In genomic region chr5:170225326-170226137, GRCh38 we compare ENCODE assay signal across 9 cellular contexts. TPM values are rescaled to one million over a fixed set of nuclear protein-coding genes. Genes with fewer than 3 reads are reported as not detected.
DNase-seq lines count a peak whose midpoint lies in the region; ATAC-seq and TF ChIP-seq lines count a peak whose summit lies in the region.
"Had no signal": no experiment of that assay in that cellular context is flagged by ENCODE, and none has a peak within 500 bp of the region (broad histone marks: within the 10 kb centered on the region; RNA-seq: fewer than 3 reads in every experiment).

No MANE protein-coding gene starts in this region.

- H3K79me2 ChIP-seq in H9 (ENCODE audit: insufficient read depth, low read length), result no peaks in the 10 kb centered on the region

- H3K4me1 ChIP-seq in H9 (ENCODE audit: insufficient read depth, low read length) (no peaks in the 10 kb centered on the region; the same call in 1 of the 2 replicates), right lobe of liver (no peaks in the 10 kb centered on the region)

- CTCF ChIA-PET in CD4-positive, alpha-beta T cell (lab: Charles Lee), result interaction anchor here (0.6 to 4.3 kb wide), 28 partner anchors 9 to 198 kb away, joined by 3 to 54 read pairs (median 5); partner anchors contain the start of gene LCP2

- H3K23ac ChIP-seq in H9 (ENCODE audit: insufficient read length, low read depth, low read length), result no peak overlapping the region

- H2BK15ac ChIP-seq in H9 (ENCODE audit: low read depth, low read length), result no peak overlapping the region

- no peak overlapping the region for H3K9ac ChIP-seq in H9 (ENCODE audit: extremely low read depth, insufficient read length, low read length)

- no peak overlapping the region for H2BK12ac ChIP-seq in H9 (ENCODE audit: insufficient read length, low read depth, low read length)

- H2BK20ac ChIP-seq in H9 (ENCODE audit: low read depth, low read length, poor library complexity, severe bottlenecking), result no peak overlapping the region

- TF ChIP-seq POLR2A in right lobe of liver (IDR thresholded peaks at IDR 0.05), result no peak

- POLR2A ChIA-PET in CD4-positive, alpha-beta T cell (lab: Charles Lee), result interaction anchor here (0.5 to 3.0 kb wide), 9 partner anchors 9 to 195 kb away, joined by 3 to 10 read pairs (median 4); no protein-coding TSS in a partner anchor

- H3K4me2 ChIP-seq in H9 (ENCODE audit: insufficient read depth, insufficient read length, low read length), result no peak overlapping the region

- H2AK5ac ChIP-seq in H9 (ENCODE audit: insufficient read length, low read length), result no peak overlapping the region

- no peaks in the 10 kb centered on the region for H3K27me3 ChIP-seq in CD4-positive, alpha-beta T cell (ENCODE audit: control insufficient read depth, insufficient read depth, low read length)
- H3K27me3 ChIP-seq in H9 (ENCODE audit: insufficient read depth, low read length) (0 out of 2 replicates have a peak, but pooled peaks cover 2% of the 10 kb centered on the region), right lobe of liver (no peaks in the 10 kb centered on the region)

- peak; percentile 63 to 79 (median 74) for DNase-seq in CD4-positive, alpha-beta T cell
- DNase-seq in H9 (peak; percentile 78), NCI-H345 (lab: John Stamatoyannopoulos, UW) (peak; percentile 73), choroid plexus epithelial cell (ENCODE audit: low read depth) (peak; percentile 83), right lobe of liver (peak; percentile 55 to 70 (median 58))
- peak; percentile 76 to 84 for DNase-seq in activated CD4-positive, alpha-beta T cell treated with anti-CD3 and anti-CD28 coated beads for 4 hours
- DNase-seq in stimulated activated CD4-positive, alpha-beta T cell treated with anti-CD3 and anti-CD28 coated beads, TNF-alpha, amount 100 ng/mL, for 24 hours (ENCODE audit: low read depth in 3 of 3), result peak; percentile 50 to 71 (median 66)

- H3K9me3 Mint-ChIP-seq in CD4-positive, alpha-beta T cell, result no peaks in the 10 kb centered on the region
- no peaks in the 10 kb centered on the region; a peak in 2 of 5 replicates for H3K9me3 Mint-ChIP-seq in H9
- H3K9me3 Mint-ChIP-seq: IgD-negative memory B cell had no signal

- no peaks in the 10 kb centered on the region for H3K27me3 Mint-ChIP-seq in CD4-positive, alpha-beta T cell
- H3K27me3 Mint-ChIP-seq in H9 (ENCODE audit: low read depth), result no peaks in the 10 kb centered on the region; the same call in 1 of the 2 replicates

- no peak overlapping the region for H3K14ac ChIP-seq in H9 (ENCODE audit: insufficient read depth, low read length)

- no peaks in the 10 kb centered on the region for H3K23me2 ChIP-seq in H9 (ENCODE audit: insufficient read length, low read depth, low read length, poor library complexity, severe bottlenecking)

- H3K9me3 ChIP-seq in CD4-positive, alpha-beta T cell (ENCODE audit: control insufficient read depth, low read length), result no peaks in the 10 kb centered on the region
- no peaks in the 10 kb centered on the region for H3K9me3 ChIP-seq in H9 (ENCODE audit: control insufficient read depth, low read depth, low read length)
- no peaks in the 10 kb centered on the region for H3K9me3 ChIP-seq in right lobe of liver

- no peak overlapping the region for H4K91ac ChIP-seq in H9 (ENCODE audit: insufficient read length, low read depth, low read length)

- H3K36me3 ChIP-seq in right lobe of liver, result no peaks in the 10 kb centered on the region

- no peak overlapping the region for H4K5ac ChIP-seq in H9 (ENCODE audit: insufficient read length, low read depth, low read length)

- H3K4ac ChIP-seq in H9 (ENCODE audit: low read depth, low read length), result no peak overlapping the region

- H3T11ph ChIP-seq in H9 (ENCODE audit: low read length), result no peak overlapping the region

- no peak overlapping the region for H3K27ac Mint-ChIP-seq in CD4-positive, alpha-beta T cell
- no peak overlapping the region for H3K27ac Mint-ChIP-seq in H9
- H3K27ac Mint-ChIP-seq: IgD-negative memory B cell had no signal

- no peak overlapping the region for H3K4me3 ChIP-seq in choroid plexus epithelial cell (ENCODE audit: low read depth, low read length)
- no peak overlapping the region for H3K4me3 ChIP-seq in right lobe of liver

- no peaks in the 10 kb centered on the region for H4K20me1 ChIP-seq in H9 (ENCODE audit: control insufficient read depth, insufficient read depth, insufficient read length)

- no peak overlapping the region for H4K8ac ChIP-seq in H9 (replicated peaks; ENCODE audit: insufficient read length, low read depth, low read length)

- H3K27ac ChIP-seq in CD4-positive, alpha-beta T cell (ENCODE audit: low read depth, low read length), result no peak overlapping the region
- H3K27ac ChIP-seq in H9 (ENCODE audit: insufficient read length, low read depth, low read length), result no peak overlapping the region
- H3K27ac ChIP-seq in right lobe of liver, result no peak overlapping the region

- peak overlapping the region; percentile 35 for H2AFZ ChIP-seq in H9 (ENCODE audit: low read length)

- peak; percentile 93 for TF ChIP-seq CTCF in CD4-positive, alpha-beta T cell (IDR thresholded peaks at IDR 0.05)
- peak; percentile 93 for TF ChIP-seq CTCF in H9 (conservative IDR thresholded peaks at IDR 0.05)
- peak; percentile 89 for TF ChIP-seq CTCF in choroid plexus epithelial cell (conservative IDR thresholded peaks at IDR 0.05; ENCODE audit: low read depth, low read length)
- peak; percentile 60 to 77 (median 70) for TF ChIP-seq CTCF in right lobe of liver (IDR thresholded peaks at IDR 0.05)

- H3K36me3 Mint-ChIP-seq in CD4-positive, alpha-beta T cell (ENCODE audit: low read depth), result no peaks in the 10 kb centered on the region
- H3K36me3 Mint-ChIP-seq in H9 (ENCODE audit: insufficient read depth in 1 of 3, low read depth in 3 of 3), result no peaks in the 10 kb centered on the region

- no peak overlapping the region for H2BK5ac ChIP-seq in H9 (ENCODE audit: insufficient read length, low read length)

- WGBS in H9 (ENCODE audit: extremely low coverage, insufficient read length, low lambda C conversion rate), result no CpG with 5 or more reads among the region's 7 CpGs
- 40% methylated on average over 7 of the region's 7 CpGs for WGBS in right lobe of liver (ENCODE audit: insufficient coverage, low coverage, low lambda C conversion rate, missing lambda C conversion rate)

- no peak overlapping the region for H2BK120ac ChIP-seq in H9 (ENCODE audit: low read depth, low read length, poor library complexity, severe bottlenecking)

- H3K18ac ChIP-seq in H9 (ENCODE audit: insufficient read length, low read depth, low read length), result no peak overlapping the region

- no peaks in the 10 kb centered on the region for H3K79me1 ChIP-seq in H9 (ENCODE audit: insufficient read depth, low read depth, low read length, poor library complexity, severe bottlenecking)

- ATAC-seq in CD4-positive, alpha-beta T cell (ENCODE audit: poor library complexity), result peak; percentile 66
- ATAC-seq in right lobe of liver, result peak; percentile 79 to 83 (median 81)
- no peak for ATAC-seq in GM19023 (IDR thresholded peaks at IDR 0.05; ENCODE audit: unreplicated experiment)

- no peak overlapping the region for H3K4me3 Mint-ChIP-seq in CD4-positive, alpha-beta T cell
- no peak overlapping the region for H3K4me3 Mint-ChIP-seq in H9
- H3K4me3 Mint-ChIP-seq: IgD-negative memory B cell had no signal

- intact Hi-C loops in CD4-positive, alpha-beta T cell (cut with DNase I, micrococcal nuclease), result loop anchor here (1.0 to 5.0 kb wide), 6 partner anchors 37 to 195 kb away; no protein-coding TSS in a partner anchor
- intact Hi-C loops in right lobe of liver (cut with DNase I), result loop anchor here in 1 of 2 donors (10.0 kb wide), 1 partner anchor 189 kb away; no protein-coding TSS in a partner anchor

- H3K4me1 Mint-ChIP-seq in CD4-positive, alpha-beta T cell (ENCODE audit: low read depth), result peaks cover 4% of the 10 kb centered on the region
- peaks cover 36 to 40% of the 10 kb centered on the region in 2 experiments for H3K4me1 Mint-ChIP-seq in H9

- H3K56ac ChIP-seq in H9 (ENCODE audit: insufficient read length, low read depth, low read length), result no peak overlapping the region

RNA-seq across cellular contexts. Expression of gene C5orf58, which starts 7.3 kb away (rescaled TPM):
- total RNA-seq in CD4-positive, alpha-beta T cell, result not detected
- total RNA-seq in H9 (2021) (0.90 and 1.4 TPM in 2 replicates), right lobe of liver (not detected)
